In genomic region chr22:23966568-23966967, GRCh38 we compare ENCODE assay signal across 10 cellular contexts. TPM values are rescaled to one million over a fixed set of nuclear protein-coding genes. Genes with fewer than 3 reads are reported as not detected.
DNase-seq lines count a peak whose midpoint lies in the region; ATAC-seq, FAIRE-seq and TF ChIP-seq lines count a peak whose summit lies in the region.
"Not testable (repeated sequence)": the region's sequence is repeated elsewhere in the genome, so short reads cannot be mapped to it uniquely, and the experiment has no call there.
"Had no signal": no experiment of that assay in that cellular context is flagged by ENCODE, and none has a peak within 500 bp of the region (broad histone marks: within the 10 kb centered on the region; RNA-seq: fewer than 3 reads in every experiment).

Gene DDTL, plus strand, starts transcription at chr22:23966888. Its CDS starts 27 bp downstream, at chr22:23966915.

- no CpG with 5 or more reads among the region's 30 CpGs for WGBS in pancreas, 2 donors

- H3K4me3 ChIP-seq in pancreas = not testable (repeated sequence)

- H3K27me3 ChIP-seq in pancreas = not testable (repeated sequence)

- peak; percentile 98 for FAIRE-seq in GM12892 (lab: Jason Lieb, UNC)
- not testable (repeated sequence) for FAIRE-seq in pancreas (lab: Jason Lieb, UNC)

- not testable (repeated sequence) for H3K27ac Mint-ChIP-seq in activated CD8-positive, alpha-beta T cell treated with anti-CD3 and anti-CD28 coated beads, Interleukin-2, amount 10 ng/mL, durations not matched to agents 7 days and 5 days

- H3K4me3 Mint-ChIP-seq in activated CD8-positive, alpha-beta T cell treated with anti-CD3 and anti-CD28 coated beads, Interleukin-2, amount 10 ng/mL, durations not matched to agents 7 days and 5 days = not testable (repeated sequence)

- CTCF ChIA-PET in activated CD8-positive, alpha-beta T cell treated with anti-CD3 and anti-CD28 coated beads, Interleukin-2, amount 10 ng/mL, durations not matched to agents 7 days and 5 days (lab: Charles Lee) = not testable (repeated sequence)

- H3K4me1 ChIP-seq in pancreas = not testable (repeated sequence)

- H3K4me1 Mint-ChIP-seq in activated CD8-positive, alpha-beta T cell treated with anti-CD3 and anti-CD28 coated beads, Interleukin-2, amount 10 ng/mL, durations not matched to agents 7 days and 5 days (ENCODE audit: low read depth) = not testable (repeated sequence)

- TF ChIP-seq CTCF in pancreas (IDR thresholded peaks at IDR 0.05) = not testable (repeated sequence)

- H3K36me3 Mint-ChIP-seq in activated CD8-positive, alpha-beta T cell treated with anti-CD3 and anti-CD28 coated beads, Interleukin-2, amount 10 ng/mL, durations not matched to agents 7 days and 5 days (ENCODE audit: low read depth) = peaks cover 26% of the 10 kb centered on the region

- intact Hi-C loops in Right ventricle myocardium superior (cut with DNase I) = not testable (repeated sequence)
- intact Hi-C loops in pancreas (cut with DNase I) = loop anchor here in 1 of 3 donors (5.0 kb wide), 1 partner anchor 34 kb away; no protein-coding TSS in a partner anchor

- POLR2A ChIA-PET in activated CD8-positive, alpha-beta T cell treated with anti-CD3 and anti-CD28 coated beads, Interleukin-2, amount 10 ng/mL, durations not matched to agents 7 days and 5 days (lab: Charles Lee) = not testable (repeated sequence)

- not testable (repeated sequence) for DNase-seq in GM12892 (ENCODE audit: insufficient read length); activated CD8-positive, alpha-beta T cell treated with anti-CD3 and anti-CD28 coated beads, Interleukin-2, amount 10 ng/mL, durations not matched to agents 7 days and 5 days; Right ventricle myocardium superior; pancreas

- ATAC-seq in GM19328 (IDR thresholded peaks at IDR 0.05; ENCODE audit: unreplicated experiment) (peak; percentile 88), GM21723 (IDR thresholded peaks at IDR 0.05; ENCODE audit: unreplicated experiment) (peak; percentile 85), HG02973 (IDR thresholded peaks at IDR 0.05; ENCODE audit: unreplicated experiment) (peak; percentile 89), HG03457 (IDR thresholded peaks at IDR 0.05; ENCODE audit: unreplicated experiment) (peak; percentile 81), Right ventricle myocardium superior (ENCODE audit: poor library complexity) (peak; percentile 95), pancreas (peak; percentile 90 to 96 (median 94))
- ATAC-seq in activated CD8-positive, alpha-beta T cell treated with anti-CD3 and anti-CD28 coated beads, Interleukin-2, amount 10 ng/mL, durations not matched to agents 7 days and 5 days = peak; percentile 100

- H3K36me3 ChIP-seq in pancreas = not testable (repeated sequence)

- H3K27me3 Mint-ChIP-seq in activated CD8-positive, alpha-beta T cell treated with anti-CD3 and anti-CD28 coated beads, Interleukin-2, amount 10 ng/mL, durations not matched to agents 7 days and 5 days (ENCODE audit: low read depth) = not testable (repeated sequence)

- not testable (repeated sequence) for TF ChIP-seq POLR2A in GM12892 (IDR thresholded peaks at IDR 0.05; ENCODE audit: low read depth, low read length)

- not testable (repeated sequence) for H3K9me3 Mint-ChIP-seq in activated CD8-positive, alpha-beta T cell treated with anti-CD3 and anti-CD28 coated beads, Interleukin-2, amount 10 ng/mL, durations not matched to agents 7 days and 5 days (ENCODE audit: insufficient read depth)

- not testable (repeated sequence) for H3K9me3 ChIP-seq in pancreas

- not testable (repeated sequence) for H3K27ac ChIP-seq in pancreas

RNA-seq across cellular contexts. Expression of gene DDTL, which starts in this region (rescaled TPM):
- polyA plus RNA-seq in GM12892 (2012; ENCODE audit: missing spikeins) = 5.0 TPM
- not detected for total RNA-seq in activated CD8-positive, alpha-beta T cell treated with anti-CD3 and anti-CD28 coated beads, Interleukin-2, amount 10 ng/mL, durations not matched to agents 7 days and 5 days
- 1.7 TPM for total RNA-seq in Right ventricle myocardium superior
- 1 to 10 TPM in 5 of 6 donors, under 1 TPM in 1; 0.79 to 4.1 (median 1.7) TPM for total RNA-seq in pancreas
- polyA plus RNA-seq in pancreas = 1 to 10 TPM; 1.4 to 2.8 TPM
- total RNA-seq: activated naive CD8-positive, alpha-beta T cell treated with anti-CD3 and anti-CD28 coated beads for 36 hours; PC-9 had no signal

Comparison
In these comparisons a context has a peak if more than half of its experiments do, and no peak if none do; other contexts are left out.
1. Peak in ATAC-seq in activated CD8-positive, alpha-beta T cell treated with anti-CD3 and anti-CD28 coated beads, Interleukin-2, amount 10 ng/mL, durations not matched to agents 7 days and 5 days; RNA of the gene not detected or under 1 TPM.